ENCODE assay signal across 28 cellular contexts in the genomic region with DNA sequence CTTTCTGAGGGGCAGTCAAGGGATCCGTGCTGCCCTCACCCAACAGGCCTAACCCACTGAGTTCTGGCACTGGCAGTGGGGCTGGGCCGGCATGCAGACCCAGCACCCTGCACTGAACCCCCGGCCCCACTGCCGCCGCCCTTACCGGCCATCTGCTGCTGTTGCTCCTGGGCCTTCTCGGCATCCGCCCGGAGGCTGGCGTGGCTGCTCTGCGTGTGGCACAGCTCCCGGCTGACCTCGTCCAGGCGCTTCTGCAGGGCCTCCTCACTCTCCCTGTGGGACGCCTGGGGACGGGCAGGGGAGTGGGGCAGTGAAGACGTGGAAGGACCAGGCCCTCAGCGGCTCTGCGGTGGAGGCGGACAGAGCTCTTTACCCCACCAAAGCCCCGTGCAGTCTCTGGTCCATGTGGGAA. TPM values are rescaled to one million over a fixed set of nuclear protein-coding genes. Genes with fewer than 3 reads are reported as not detected.
DNase-seq lines count a peak whose midpoint lies in the region; ATAC-seq and TF ChIP-seq lines count a peak whose summit lies in the region.
"Had no signal": no experiment of that assay in that cellular context is flagged by ENCODE, and none has a peak within 500 bp of the region (broad histone marks: within the 10 kb centered on the region; RNA-seq: fewer than 3 reads in every experiment).

No MANE protein-coding gene starts in this region.

- peaks cover 99% of the 10 kb centered on the region for H3K36me3 ChIP-seq in osteoblast (ENCODE audit: insufficient read depth, low read length)

- ATAC-seq in stimulated activated naive CD8-positive, alpha-beta T cell treated with anti-CD3 and anti-CD28 coated beads, Interleukin-15, amount 100 ng/mL, for 72 hours, result peak; percentile 8
- ATAC-seq in stimulated activated naive CD8-positive, alpha-beta T cell treated with anti-CD3 and anti-CD28 coated beads, Interleukin-15, Interleukin-2, amounts not matched to agents 100 U/mL and 50 U/mL, for 24 hours, result no peak
- ATAC-seq in foreskin keratinocyte, result no peak
- ATAC-seq: A549, GM12878 had no signal

- H3K36me3 Mint-ChIP-seq in chondrocyte (ENCODE audit: low read depth), result peaks cover 52% of the 10 kb centered on the region

- TF ChIP-seq CTCF in chondrocyte (IDR thresholded peaks at IDR 0.05) (no peak), osteoblast (IDR thresholded peaks at IDR 0.05; ENCODE audit: extremely low read depth, low read depth, low read length) (no peak), foreskin keratinocyte (conservative IDR thresholded peaks at IDR 0.05) (no peak)

- no peak overlapping the region for H3K27ac ChIP-seq in osteoblast (ENCODE audit: low read depth, low read length)
- no peak overlapping the region for H3K27ac ChIP-seq in foreskin keratinocyte
- H3K27ac ChIP-seq: A549, KMS-11, SJSA1 had no signal

- no peak overlapping the region for H2AFZ ChIP-seq in osteoblast (ENCODE audit: low read length)

- H3K9me3 Mint-ChIP-seq in stimulated activated naive CD8-positive, alpha-beta T cell treated with anti-CD3 and anti-CD28 coated beads, Interleukin-15, amount 100 ng/mL, for 72 hours, result no peaks in the 10 kb centered on the region
- no peaks in the 10 kb centered on the region for H3K9me3 Mint-ChIP-seq in chondrocyte (ENCODE audit: low read depth)
- H3K9me3 Mint-ChIP-seq: CD4-positive, alpha-beta memory T cell; HFFc6; IgD-negative memory B cell had no signal

- peaks cover 100% of the 10 kb centered on the region for H3K79me2 ChIP-seq in osteoblast (ENCODE audit: insufficient read depth, low read length)

- H3K4me2 ChIP-seq in osteoblast (ENCODE audit: insufficient read depth, low read length), result no peak overlapping the region
- H3K4me2 ChIP-seq: A549, KMS-11 had no signal

- DNase-seq in stimulated activated naive CD8-positive, alpha-beta T cell treated with anti-CD3 and anti-CD28 coated beads, Interleukin-15, amount 100 ng/mL, for 72 hours, result no peak
- DNase-seq in stimulated activated naive CD8-positive, alpha-beta T cell treated with anti-CD3 and anti-CD28 coated beads, Interleukin-15, Interleukin-2, amounts not matched to agents 100 U/mL and 50 U/mL, for 24 hours, result no peak
- peak; percentile 91 for DNase-seq in chondrocyte (ENCODE audit: low spot score)
- peak; percentile 60 for DNase-seq in osteoblast (ENCODE audit: insufficient read length, low spot score, missing footprints)
- no peak for DNase-seq in retina
- DNase-seq in foreskin keratinocyte, result no peak
- no peak for DNase-seq in mucosa of gallbladder (ENCODE audit: low spot score)
- DNase-seq: AML-193, C1 segment of cervical spinal cord, COR-L47, DMS 273 treated with DMSO at 0.1 percent for 48 hours, DMS79, EL, GDM1, GOT3, HFFc6, MM.1S, NCI-H2029, NCI-H446, NCI-H524 treated with DMSO at 0.1 percent for 48 hours, NCI-H774 had no signal

- peaks cover 73% of the 10 kb centered on the region for H4K20me1 ChIP-seq in osteoblast (ENCODE audit: insufficient read depth, low read length)

- no peaks in the 10 kb centered on the region for H3K27me3 Mint-ChIP-seq in stimulated activated naive CD8-positive, alpha-beta T cell treated with anti-CD3 and anti-CD28 coated beads, Interleukin-15, amount 100 ng/mL, for 72 hours
- no peaks in the 10 kb centered on the region for H3K27me3 Mint-ChIP-seq in chondrocyte (ENCODE audit: low read depth)
- H3K27me3 Mint-ChIP-seq: CD4-positive, alpha-beta memory T cell; IgD-negative memory B cell had no signal

- H3K4me1 ChIP-seq in osteoblast (ENCODE audit: insufficient read depth, low read length), result no peaks in the 10 kb centered on the region
- no peaks in the 10 kb centered on the region for H3K4me1 ChIP-seq in foreskin keratinocyte
- H3K4me1 ChIP-seq: A549, HAP-1, SJSA1 had no signal

- H3K4me1 Mint-ChIP-seq in stimulated activated naive CD8-positive, alpha-beta T cell treated with anti-CD3 and anti-CD28 coated beads, Interleukin-15, amount 100 ng/mL, for 72 hours, result no peaks in the 10 kb centered on the region
- H3K4me1 Mint-ChIP-seq in chondrocyte (ENCODE audit: low read depth), result peaks cover 7% of the 10 kb centered on the region
- H3K4me1 Mint-ChIP-seq: CD4-positive, alpha-beta memory T cell; IgD-negative memory B cell had no signal

- no peak overlapping the region for H3K4me3 ChIP-seq in osteoblast (ENCODE audit: insufficient read depth, low read length)
- H3K4me3 ChIP-seq: A549, GM12878, HAP-1, SJSA1 had no signal

- H3K27me3 ChIP-seq in osteoblast (ENCODE audit: insufficient read depth, low read length), result no peaks in the 10 kb centered on the region
- H3K27me3 ChIP-seq in foreskin keratinocyte, result no peaks in the 10 kb centered on the region
- H3K27me3 ChIP-seq: SJSA1 had no signal

- no peaks in the 10 kb centered on the region for H3K9me3 ChIP-seq in osteoblast (ENCODE audit: low read depth, low read length)
- H3K9me3 ChIP-seq: A549, HAP-1, SJSA1 had no signal

- no peak overlapping the region for H3K4me3 Mint-ChIP-seq in stimulated activated naive CD8-positive, alpha-beta T cell treated with anti-CD3 and anti-CD28 coated beads, Interleukin-15, amount 100 ng/mL, for 72 hours
- no peak overlapping the region for H3K4me3 Mint-ChIP-seq in chondrocyte (ENCODE audit: unreplicated experiment)
- H3K4me3 Mint-ChIP-seq: HFFc6, IgD-negative memory B cell had no signal

- H3K27ac Mint-ChIP-seq in stimulated activated naive CD8-positive, alpha-beta T cell treated with anti-CD3 and anti-CD28 coated beads, Interleukin-15, amount 100 ng/mL, for 72 hours, result no peak overlapping the region
- no peak overlapping the region for H3K27ac Mint-ChIP-seq in chondrocyte (ENCODE audit: unreplicated experiment)

RNA-seq across cellular contexts. Expression of a gene that starts 52.4 kb away (rescaled TPM):
- total RNA-seq in chondrocyte (459 to 621 TPM (median 460 TPM) in 3 replicates), osteoblast (122 and 126 TPM in 2 replicates), foreskin keratinocyte (107 and 109 TPM in 2 replicates), mucosa of gallbladder (355 TPM)
- 51.9 and 56.6 TPM in 2 replicates for polyA plus RNA-seq in foreskin keratinocyte

RNA-seq across cellular contexts. Expression of a gene that starts 59.8 kb away (rescaled TPM):
- total RNA-seq in chondrocyte (878 to 1,290 TPM (median 1,265 TPM) in 3 replicates), osteoblast (627 and 634 TPM in 2 replicates), foreskin keratinocyte (398 and 412 TPM in 2 replicates), mucosa of gallbladder (738 TPM)
- polyA plus RNA-seq in foreskin keratinocyte, result 428 and 454 TPM in 2 replicates

Comparison
In these comparisons a context has a peak if more than half of its experiments do, and no peak if none do; other contexts are left out.
1. DNase-seq: peak in chondrocyte (single experiment) and osteoblast (single experiment); none in stimulated activated naive CD8-positive, alpha-beta T cell treated with anti-CD3 and anti-CD28 coated beads, Interleukin-15, amount 100 ng/mL, for 72 hours (0 of 2), stimulated activated naive CD8-positive, alpha-beta T cell treated with anti-CD3 and anti-CD28 coated beads, Interleukin-15, Interleukin-2, amounts not matched to agents 100 U/mL and 50 U/mL, for 24 hours (single experiment), retina (single experiment), foreskin keratinocyte (0 of 2) and mucosa of gallbladder (single experiment).